In the genomic region with DNA sequence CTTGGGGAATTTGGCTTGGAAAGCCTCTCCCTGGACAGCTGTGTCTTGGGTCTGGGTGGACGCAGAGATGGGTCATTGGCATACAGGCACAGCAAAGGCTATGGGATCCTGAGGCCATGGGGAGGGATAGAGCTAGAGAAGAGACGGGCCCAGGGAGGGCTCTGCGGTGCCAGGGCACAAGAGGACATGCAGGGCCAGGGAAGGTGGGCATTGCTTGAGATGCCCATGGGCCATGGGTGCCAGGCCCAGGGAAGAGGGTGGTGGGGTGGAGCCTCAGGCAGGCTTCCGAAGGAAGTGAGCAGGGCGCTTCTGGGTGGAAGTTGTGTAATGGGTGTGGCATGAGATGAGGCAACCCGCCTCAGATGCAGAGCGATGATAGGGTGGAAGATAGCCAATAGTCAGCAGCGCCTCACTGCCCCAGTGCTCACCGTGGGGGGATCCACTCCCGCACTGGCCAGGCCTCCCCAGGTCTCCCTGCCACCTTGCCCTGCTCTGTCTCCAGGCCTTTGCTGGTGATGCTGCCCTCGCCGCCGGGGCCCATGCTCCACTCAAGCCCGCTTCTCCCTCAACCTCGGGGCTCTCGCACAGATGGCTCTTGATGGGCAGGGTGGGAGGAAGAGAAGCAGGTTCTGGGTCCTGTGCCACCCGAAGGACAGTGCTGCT, we compare ENCODE assay signal across 2 cellular contexts.
TF ChIP-seq lines count a peak whose summit lies in the region.

No MANE protein-coding gene starts in this region.

TF ChIP-seq in SK-N-SH, 30 proteins besides CTCF, POLR2A, EP300 and RAD21 (continued from another document):
- no peak for TF ChIP-seq USF2 (IDR thresholded peaks at IDR 0.05; ENCODE audit: borderline replicate concordance, low read depth, low read length)
- no peak for TF ChIP-seq REST (IDR thresholded peaks at IDR 0.05; ENCODE audit: low read depth, low read length)
- no peak for TF ChIP-seq NRF1 (IDR thresholded peaks at IDR 0.05; ENCODE audit: low read depth, low read length)
- TF ChIP-seq TCF12 (IDR thresholded peaks at IDR 0.05) = no peak
- TF ChIP-seq EZH2phosphoT487 (IDR thresholded peaks at IDR 0.05; ENCODE audit: borderline replicate concordance, low read depth) = no peak
- no peak for TF ChIP-seq YY1 (IDR thresholded peaks at IDR 0.05; ENCODE audit: low read depth)
- TF ChIP-seq PBX3 (IDR thresholded peaks at IDR 0.05) = no peak
- no peak for TF ChIP-seq RCOR1 (IDR thresholded peaks at IDR 0.05; ENCODE audit: low read length)
- TF ChIP-seq, protein P1, sequence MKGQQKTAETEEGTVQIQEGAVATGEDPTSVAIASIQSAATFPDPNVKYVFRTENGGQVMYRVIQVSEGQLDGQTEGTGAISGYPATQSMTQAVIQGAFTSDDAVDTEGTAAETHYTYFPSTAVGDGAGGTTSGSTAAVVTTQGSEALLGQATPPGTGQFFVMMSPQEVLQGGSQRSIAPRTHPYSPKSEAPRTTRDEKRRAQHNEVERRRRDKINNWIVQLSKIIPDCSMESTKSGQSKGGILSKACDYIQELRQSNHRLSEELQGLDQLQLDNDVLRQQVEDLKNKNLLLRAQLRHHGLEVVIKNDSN (IDR thresholded peaks at IDR 0.05; ENCODE audit: borderline replicate concordance, low read depth) = no peak
- TF ChIP-seq FOXJ3 (CRISPR knock-in tag; IDR thresholded peaks at IDR 0.05) = no peak
- TF ChIP-seq TEAD4 (IDR thresholded peaks at IDR 0.05; ENCODE audit: borderline replicate concordance, insufficient read depth) = no peak
- TF ChIP-seq TAF1 (IDR thresholded peaks at IDR 0.05; ENCODE audit: borderline replicate concordance, low read depth, low read length) = no peak
- TF ChIP-seq, protein P2, sequence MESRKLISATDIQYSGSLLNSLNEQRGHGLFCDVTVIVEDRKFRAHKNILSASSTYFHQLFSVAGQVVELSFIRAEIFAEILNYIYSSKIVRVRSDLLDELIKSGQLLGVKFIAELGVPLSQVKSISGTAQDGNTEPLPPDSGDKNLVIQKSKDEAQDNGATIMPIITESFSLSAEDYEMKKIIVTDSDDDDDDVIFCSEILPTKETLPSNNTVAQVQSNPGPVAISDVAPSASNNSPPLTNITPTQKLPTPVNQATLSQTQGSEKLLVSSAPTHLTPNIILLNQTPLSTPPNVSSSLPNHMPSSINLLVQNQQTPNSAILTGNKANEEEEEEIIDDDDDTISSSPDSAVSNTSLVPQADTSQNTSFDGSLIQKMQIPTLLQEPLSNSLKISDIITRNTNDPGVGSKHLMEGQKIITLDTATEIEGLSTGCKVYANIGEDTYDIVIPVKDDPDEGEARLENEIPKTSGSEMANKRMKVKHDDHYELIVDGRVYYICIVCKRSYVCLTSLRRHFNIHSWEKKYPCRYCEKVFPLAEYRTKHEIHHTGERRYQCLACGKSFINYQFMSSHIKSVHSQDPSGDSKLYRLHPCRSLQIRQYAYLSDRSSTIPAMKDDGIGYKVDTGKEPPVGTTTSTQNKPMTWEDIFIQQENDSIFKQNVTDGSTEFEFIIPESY (IDR thresholded peaks at IDR 0.05; ENCODE audit: borderline replicate concordance, low read depth) = no peak
- TF ChIP-seq JUND (IDR thresholded peaks at IDR 0.05) = no peak
- no peak for TF ChIP-seq SMC3 (IDR thresholded peaks at IDR 0.05; ENCODE audit: low read depth, low read length)

TF ChIP-seq in SK-N-SH treated with all-trans-retinoic acid at 6 μM for 48 hours, 23 proteins besides CTCF, POLR2A, EP300 and RAD21 (continued from another document):
- TF ChIP-seq, protein P3, sequence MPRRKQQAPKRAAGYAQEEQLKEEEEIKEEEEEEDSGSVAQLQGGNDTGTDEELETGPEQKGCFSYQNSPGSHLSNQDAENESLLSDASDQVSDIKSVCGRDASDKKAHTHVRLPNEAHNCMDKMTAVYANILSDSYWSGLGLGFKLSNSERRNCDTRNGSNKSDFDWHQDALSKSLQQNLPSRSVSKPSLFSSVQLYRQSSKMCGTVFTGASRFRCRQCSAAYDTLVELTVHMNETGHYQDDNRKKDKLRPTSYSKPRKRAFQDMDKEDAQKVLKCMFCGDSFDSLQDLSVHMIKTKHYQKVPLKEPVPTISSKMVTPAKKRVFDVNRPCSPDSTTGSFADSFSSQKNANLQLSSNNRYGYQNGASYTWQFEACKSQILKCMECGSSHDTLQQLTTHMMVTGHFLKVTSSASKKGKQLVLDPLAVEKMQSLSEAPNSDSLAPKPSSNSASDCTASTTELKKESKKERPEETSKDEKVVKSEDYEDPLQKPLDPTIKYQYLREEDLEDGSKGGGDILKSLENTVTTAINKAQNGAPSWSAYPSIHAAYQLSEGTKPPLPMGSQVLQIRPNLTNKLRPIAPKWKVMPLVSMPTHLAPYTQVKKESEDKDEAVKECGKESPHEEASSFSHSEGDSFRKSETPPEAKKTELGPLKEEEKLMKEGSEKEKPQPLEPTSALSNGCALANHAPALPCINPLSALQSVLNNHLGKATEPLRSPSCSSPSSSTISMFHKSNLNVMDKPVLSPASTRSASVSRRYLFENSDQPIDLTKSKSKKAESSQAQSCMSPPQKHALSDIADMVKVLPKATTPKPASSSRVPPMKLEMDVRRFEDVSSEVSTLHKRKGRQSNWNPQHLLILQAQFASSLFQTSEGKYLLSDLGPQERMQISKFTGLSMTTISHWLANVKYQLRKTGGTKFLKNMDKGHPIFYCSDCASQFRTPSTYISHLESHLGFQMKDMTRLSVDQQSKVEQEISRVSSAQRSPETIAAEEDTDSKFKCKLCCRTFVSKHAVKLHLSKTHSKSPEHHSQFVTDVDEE (CRISPR knock-in tag; IDR thresholded peaks at IDR 0.05) = no peak
- TF ChIP-seq ARNTL (CRISPR knock-in tag; IDR thresholded peaks at IDR 0.05; ENCODE audit: borderline replicate concordance, low read depth) = no peak
- no peak for TF ChIP-seq ZNF70 (CRISPR knock-in tag; IDR thresholded peaks at IDR 0.05)
- TF ChIP-seq ZNF565 (CRISPR knock-in tag; conservative IDR thresholded peaks at IDR 0.05; ENCODE audit: low read depth) = no peak
- no peak for TF ChIP-seq ZNF8 (CRISPR knock-in tag; IDR thresholded peaks at IDR 0.05)
- TF ChIP-seq BACH2 (CRISPR knock-in tag; IDR thresholded peaks at IDR 0.05; ENCODE audit: borderline replicate concordance) = no peak
- no peak for TF ChIP-seq CSRNP3 (CRISPR knock-in tag; IDR thresholded peaks at IDR 0.05)
- TF ChIP-seq ZFP30 (CRISPR knock-in tag; IDR thresholded peaks at IDR 0.05) = no peak
TF ChIP-seq in SK-N-SH treated with all-trans-retinoic acid at 6 μM for 48 hours: peak in this region for 0.
